Comparison of ENCODE assay signal across 8 cellular contexts in the genomic region with DNA sequence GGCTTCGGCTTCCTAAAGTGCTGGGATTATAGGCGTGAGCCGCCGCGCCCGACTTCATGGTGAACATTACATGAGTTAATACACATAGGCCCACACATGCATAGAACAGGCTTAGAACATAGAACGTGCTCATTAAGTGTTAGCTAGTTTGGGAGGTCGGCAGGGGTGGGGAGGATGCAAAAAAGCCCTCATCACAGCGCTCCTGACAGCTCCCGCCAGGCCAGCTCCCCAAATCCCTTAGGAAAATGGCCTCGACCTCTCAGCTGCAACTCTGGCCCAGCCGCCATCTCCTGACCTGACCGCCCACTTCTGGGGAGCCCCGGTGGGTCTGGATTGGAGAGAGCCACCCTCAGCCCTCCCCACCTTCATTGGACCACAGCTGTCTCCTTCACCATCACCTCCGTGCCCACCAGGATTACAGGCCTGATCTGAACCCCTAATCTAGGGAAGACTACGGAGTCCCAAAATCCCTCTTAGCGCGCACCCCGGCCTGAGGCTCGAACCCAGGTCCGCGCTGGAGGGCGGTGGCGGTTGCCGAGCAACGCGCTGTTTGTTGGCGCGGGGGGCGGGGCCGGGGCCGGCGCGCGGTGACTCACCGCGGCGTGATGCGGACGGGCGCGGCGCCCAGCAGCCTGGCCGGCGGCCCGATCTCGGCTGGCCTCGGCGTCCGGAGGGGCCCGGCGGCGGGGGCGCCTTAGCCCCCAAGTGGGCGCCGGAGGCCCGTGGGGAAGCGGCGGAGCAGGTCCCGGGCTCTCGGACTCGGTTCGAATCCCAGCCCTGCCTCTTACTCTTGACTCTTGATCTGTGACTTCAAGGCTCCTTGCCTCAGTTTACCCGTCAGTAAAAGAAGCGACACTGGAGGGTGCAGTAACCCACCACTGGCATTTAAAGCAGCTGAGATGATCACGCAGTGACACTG. TPM values are rescaled to one million over a fixed set of nuclear protein-coding genes. Genes with fewer than 3 reads are reported as not detected.
DNase-seq lines count a peak whose midpoint lies in the region; ATAC-seq and TF ChIP-seq lines count a peak whose summit lies in the region.

No MANE protein-coding gene starts in this region.

- H3K9me3 ChIP-seq in BLaER1 = no peaks in the 10 kb centered on the region
- no peaks in the 10 kb centered on the region for H3K9me3 ChIP-seq in right cardiac atrium (ENCODE audit: control insufficient read depth, low read length)

- H3K27me3 ChIP-seq in BLaER1 (peaks cover 13% of the 10 kb centered on the region; the same call in 1 of the 2 replicates), right cardiac atrium (ENCODE audit: control insufficient read depth, insufficient read depth) (no peaks in the 10 kb centered on the region)

- 13% methylated on average over 66 of the region's 66 CpGs for WGBS in right cardiac atrium

- no peak overlapping the region for H3K9ac ChIP-seq in BLaER1

- no peak overlapping the region for H3K27ac ChIP-seq in BLaER1
- peak overlapping the region; percentile 94 for H3K27ac ChIP-seq in right cardiac atrium (ENCODE audit: low read length)

- no peak for TF ChIP-seq CTCF in astrocyte of the spinal cord (IDR thresholded peaks at IDR 0.05; ENCODE audit: low read depth, low read length)

- peaks cover 45% of the 10 kb centered on the region for H3K4me1 ChIP-seq in BLaER1
- peaks cover 13% of the 10 kb centered on the region for H3K4me1 ChIP-seq in right cardiac atrium (ENCODE audit: control insufficient read depth, insufficient read depth, low read length)

- in situ Hi-C loops in astrocyte of the spinal cord (cut with HindIII; ENCODE audit: low sequenced_read_pairs) = no loop called here

- intact Hi-C loops in right cardiac atrium (cut with DNase I) = no loop called here
- intact Hi-C loops in posterior vena cava (cut with DNase I) = loop anchor here in 1 of 2 donors (10.0 kb wide), 1 partner anchor 695 kb away; a partner anchor contains a TSS

- H3K36me3 ChIP-seq in BLaER1 = no peaks in the 10 kb centered on the region

- DNase-seq in HUDEP-2 (lab: John Stamatoyannopoulos, UW; ENCODE audit: unreplicated experiment in 76 of 76) (peak in 64 of 76 experiments; percentile 33 to 92 (median 75)), SKM-1 treated with dmso at 0.1 percent for 144 hours (lab: John Stamatoyannopoulos, UW; ENCODE audit: unreplicated experiment) (peak; percentile 56), astrocyte of the spinal cord (ENCODE audit: low read depth, low spot score) (peak; percentile 74), right cardiac atrium (peak; percentile 88 to 96 (median 96)), posterior vena cava (ENCODE audit: low spot score) (peak; percentile 95)

- peak overlapping the region; percentile 4; the same call in 1 of the 2 replicates for H3K4me2 ChIP-seq in BLaER1

- no peaks in the 10 kb centered on the region for H4K20me1 ChIP-seq in BLaER1

- ATAC-seq in right cardiac atrium (peak; percentile 34 to 41), GM21423 (IDR thresholded peaks at IDR 0.05; ENCODE audit: unreplicated experiment) (no peak), HG02763 (IDR thresholded peaks at IDR 0.05; ENCODE audit: unreplicated experiment) (no peak)

- H3K4me3 ChIP-seq in BLaER1 = no peak overlapping the region
- no peak overlapping the region for H3K4me3 ChIP-seq in astrocyte of the spinal cord (ENCODE audit: low read depth, low read length)
- H3K4me3 ChIP-seq in right cardiac atrium (ENCODE audit: low read length) = peak overlapping the region; percentile 16

RNA-seq across cellular contexts. Expression of a gene that starts 26.7 kb away (rescaled TPM):
- total RNA-seq in right cardiac atrium (1 to 10 TPM in 2 of 4 donors, under 1 TPM in 1, not detected in 1; 0.86 to 2.1 (median 1.4) TPM), posterior vena cava (under 1 TPM in 1 of 2 donors, not detected in 1; 1.00 TPM)
- 1.7 TPM for polyA plus RNA-seq in right cardiac atrium

RNA-seq across cellular contexts. Expression of a gene that starts 55.0 kb away (rescaled TPM):
- total RNA-seq in right cardiac atrium = 1 to 10 TPM; 3.4 to 6.4 (median 3.5) TPM
- polyA plus RNA-seq in right cardiac atrium = 2.3 TPM
- 1 to 10 TPM; 2.5 to 7.8 TPM for total RNA-seq in posterior vena cava

RNA-seq across cellular contexts. Expression of a gene that starts 55.7 kb away (rescaled TPM):
- total RNA-seq in right cardiac atrium = 1 to 10 TPM in 1 of 4 donors, under 1 TPM in 3; 0.40 to 1.2 (median 0.80) TPM
- 0.48 TPM for polyA plus RNA-seq in right cardiac atrium
- 1 to 10 TPM; 1.2 to 2.0 TPM for total RNA-seq in posterior vena cava

RNA-seq across cellular contexts. Expression of a gene that starts 55.8 kb away (rescaled TPM):
- total RNA-seq in right cardiac atrium (10 to 100 TPM; 21.6 to 26.2 (median 22.3) TPM), posterior vena cava (10 to 100 TPM; 16.8 to 22.6 TPM)
- polyA plus RNA-seq in right cardiac atrium = 22.9 TPM

Comparison
In these comparisons a context has a peak if more than half of its experiments do, and no peak if none do; other contexts are left out.
1. ATAC-seq: peak in right cardiac atrium (2 of 2); none in GM21423 (single experiment) and HG02763 (single experiment).
2. Peak in every context shown above with its lines, with median percentiles within 50 percentile points of each other: DNase-seq.